Comparison of ENCODE assay signal across 1 cellular context in genomic region chr14:55170526-55170925, GRCh38.
TF ChIP-seq lines count a peak whose summit lies in the region.

No MANE protein-coding gene starts in this region.

TF ChIP-seq in SK-N-SH treated with all-trans-retinoic acid at 6 μM for 48 hours, 23 proteins besides CTCF, POLR2A, EP300 and RAD21 (continued from another document):
- no peak for TF ChIP-seq OSR1 (CRISPR knock-in tag; IDR thresholded peaks at IDR 0.05)
- no peak for TF ChIP-seq RARB (CRISPR knock-in tag; IDR thresholded peaks at IDR 0.05)
- TF ChIP-seq SNAI2 (CRISPR knock-in tag; IDR thresholded peaks at IDR 0.05): no peak
- no peak for TF ChIP-seq ZNF565 (CRISPR knock-in tag; conservative IDR thresholded peaks at IDR 0.05; ENCODE audit: low read depth)
- no peak for TF ChIP-seq ISL1 (CRISPR knock-in tag; IDR thresholded peaks at IDR 0.05)
- no peak for TF ChIP-seq PPARA (CRISPR knock-in tag; IDR thresholded peaks at IDR 0.05; ENCODE audit: borderline replicate concordance)
- no peak for TF ChIP-seq POU6F1 (CRISPR knock-in tag; IDR thresholded peaks at IDR 0.05; ENCODE audit: borderline replicate concordance, low read depth)
- no peak for TF ChIP-seq ZC3H10 (CRISPR knock-in tag; IDR thresholded peaks at IDR 0.05)
- TF ChIP-seq ZFP3 (CRISPR knock-in tag; IDR thresholded peaks at IDR 0.05): no peak
- TF ChIP-seq BACH2 (CRISPR knock-in tag; IDR thresholded peaks at IDR 0.05; ENCODE audit: borderline replicate concordance): no peak
- no peak for TF ChIP-seq CSDC2 (CRISPR knock-in tag; IDR thresholded peaks at IDR 0.05)
- no peak for TF ChIP-seq ZNF8 (CRISPR knock-in tag; IDR thresholded peaks at IDR 0.05)
